11 cellular contexts compared by ENCODE assay signal in the genomic region with DNA sequence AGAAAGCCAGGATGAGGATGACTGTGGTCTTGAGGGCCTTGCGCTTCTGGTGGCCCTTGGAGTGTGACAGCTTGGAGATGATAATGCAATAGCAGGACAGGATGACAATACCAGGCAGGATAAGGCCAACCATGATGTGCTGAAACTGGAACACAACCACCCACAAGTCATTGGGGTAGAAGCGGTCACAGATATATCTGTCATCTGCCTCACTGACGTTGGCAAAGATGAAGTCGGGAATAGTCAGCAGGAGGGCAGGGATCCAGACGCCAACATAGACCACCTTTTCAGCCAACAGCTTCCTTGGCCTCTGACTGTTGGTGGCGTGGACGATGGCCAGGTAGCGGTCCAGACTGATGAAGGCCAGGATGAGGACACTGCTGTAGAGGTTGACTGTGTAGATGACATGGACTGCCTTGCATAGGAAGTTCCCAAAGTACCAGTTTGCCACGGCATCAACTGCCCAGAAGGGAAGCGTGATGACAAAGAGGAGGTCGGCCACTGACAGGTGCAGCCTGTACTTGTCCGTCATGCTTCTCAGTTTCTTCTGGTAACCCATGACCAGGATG. TPM values are rescaled to one million over a fixed set of nuclear protein-coding genes. Genes with fewer than 3 reads are reported as not detected.
DNase-seq lines count a peak whose midpoint lies in the region; ATAC-seq and TF ChIP-seq lines count a peak whose summit lies in the region.
"Had no signal": no experiment of that assay in that cellular context is flagged by ENCODE, and none has a peak within 500 bp of the region (broad histone marks: within the 10 kb centered on the region; RNA-seq: fewer than 3 reads in every experiment).

No MANE protein-coding gene starts in this region.

- peaks cover 76% of the 10 kb centered on the region for H3K27me3 ChIP-seq in left ventricle myocardium inferior (ENCODE audit: low read depth)
- H3K27me3 ChIP-seq in right atrium auricular region, result peaks cover 0 to 4% of the 10 kb centered on the region in 2 donors
- H3K27me3 ChIP-seq in upper lobe of right lung, result peaks cover 38% of the 10 kb centered on the region

- H3K4me1 Mint-ChIP-seq in activated CD4-positive, alpha-beta memory T cell treated with anti-CD3 and anti-CD28 coated beads for 36 hours (ENCODE audit: low read depth), result peaks cover 44% of the 10 kb centered on the region
- H3K4me1 Mint-ChIP-seq in memory B cell, result peaks cover 45% of the 10 kb centered on the region

- intact Hi-C loops in left ventricle myocardium inferior (cut with micrococcal nuclease), result loop anchor here (10.0 kb wide), 1 partner anchor 90 kb away; no protein-coding TSS in a partner anchor
- intact Hi-C loops in activated CD4-positive, alpha-beta memory T cell treated with anti-CD3 and anti-CD28 coated beads for 36 hours (cut with micrococcal nuclease), result loop anchor here (5.0 kb wide), 2 partner anchors 97 to 373 kb away; a partner anchor contains a TSS
- intact Hi-C loops in upper lobe of right lung (cut with DNase I), result no loop called here

- H3K4me1 ChIP-seq in left ventricle myocardium inferior, result peaks cover 41% of the 10 kb centered on the region
- H3K4me1 ChIP-seq in right atrium auricular region, result peaks cover 0 to 34% of the 10 kb centered on the region in 2 donors
- peaks cover 24% of the 10 kb centered on the region for H3K4me1 ChIP-seq in upper lobe of right lung

- peak overlapping the region; percentile 98 for H3K4me3 Mint-ChIP-seq in activated CD4-positive, alpha-beta memory T cell treated with anti-CD3 and anti-CD28 coated beads for 36 hours
- H3K4me3 Mint-ChIP-seq in memory B cell, result peak overlapping the region; percentile 95

- H3K4me3 ChIP-seq in left ventricle myocardium inferior (peak overlapping the region; percentile 72), right atrium auricular region (no peak overlapping the region), upper lobe of right lung (peak overlapping the region; percentile 62)

- peak overlapping the region; percentile 31 for H3K27ac ChIP-seq in left ventricle myocardium inferior (replicated peaks)
- no peak overlapping the region for H3K27ac ChIP-seq in right atrium auricular region
- no peak overlapping the region for H3K27ac ChIP-seq in upper lobe of right lung

- TF ChIP-seq CTCF in left ventricle myocardium inferior (IDR thresholded peaks at IDR 0.05; ENCODE audit: borderline replicate concordance) (no peak), right atrium auricular region (IDR thresholded peaks at IDR 0.05) (no peak), upper lobe of right lung (IDR thresholded peaks at IDR 0.05) (no peak), GM10248 (IDR thresholded peaks at IDR 0.05; ENCODE audit: control extremely low read depth, extremely low read depth, low read depth, missing control alignments) (no peak)

- H3K9me3 Mint-ChIP-seq in activated CD4-positive, alpha-beta memory T cell treated with anti-CD3 and anti-CD28 coated beads for 36 hours, result no peaks in the 10 kb centered on the region
- no peaks in the 10 kb centered on the region for H3K9me3 Mint-ChIP-seq in memory B cell

- CTCF ChIA-PET in activated CD4-positive, alpha-beta memory T cell treated with anti-CD3 and anti-CD28 coated beads for 36 hours (lab: Charles Lee), result no interaction called here
- CTCF ChIA-PET in GM10248 (lab: Yijun Ruan, JAX), result no interaction called here

- H3K27ac Mint-ChIP-seq in activated CD4-positive, alpha-beta memory T cell treated with anti-CD3 and anti-CD28 coated beads for 36 hours, result peak overlapping the region; percentile 3
- H3K27ac Mint-ChIP-seq in memory B cell, result peak overlapping the region; percentile 100

- no peaks in the 10 kb centered on the region for H3K36me3 ChIP-seq in left ventricle myocardium inferior
- H3K36me3 ChIP-seq in right atrium auricular region, result no peaks in the 10 kb centered on the region
- H3K36me3 ChIP-seq in upper lobe of right lung, result peaks cover 8% of the 10 kb centered on the region
- H3K36me3 ChIP-seq: BE2C had no signal

- ATAC-seq in memory B cell (ENCODE audit: low read depth) (no peak), upper lobe of right lung (no peak)

- DNase-seq in left ventricle myocardium inferior (no peak), right atrium auricular region (ENCODE audit: low spot score) (no peak), memory B cell (ENCODE audit: low spot score in 2 of 2) (no peak), upper lobe of right lung (no peak), GM10248 (ENCODE audit: extremely low spot score) (no peak), T-helper 9 cell (no peak), occipital lobe (lab: John Stamatoyannopoulos, UW) (no peak)
- DNase-seq in activated CD4-positive, alpha-beta memory T cell treated with anti-CD3 and anti-CD28 coated beads for 36 hours, result no peak
- DNase-seq: BE2C, NCI-H2081 had no signal

- POLR2A ChIA-PET in activated CD4-positive, alpha-beta memory T cell treated with anti-CD3 and anti-CD28 coated beads for 36 hours (lab: Charles Lee), result interaction anchor here (0.6 to 1.6 kb wide), 4 partner anchors 58 to 267 kb away, joined by 3 read pairs; no protein-coding TSS in a partner anchor
- POLR2A ChIA-PET in GM10248 (lab: Yijun Ruan, JAX), result no interaction called here

- peaks cover 52% of the 10 kb centered on the region for H3K36me3 Mint-ChIP-seq in activated CD4-positive, alpha-beta memory T cell treated with anti-CD3 and anti-CD28 coated beads for 36 hours
- peaks cover 33% of the 10 kb centered on the region for H3K36me3 Mint-ChIP-seq in memory B cell

- H3K9me3 ChIP-seq in left ventricle myocardium inferior (replicated peaks) (no peaks in the 10 kb centered on the region), right atrium auricular region (no peaks in the 10 kb centered on the region), upper lobe of right lung (no peaks in the 10 kb centered on the region)
- H3K9me3 ChIP-seq: BE2C, left lung had no signal

- peaks cover 2% of the 10 kb centered on the region for H3K27me3 Mint-ChIP-seq in activated CD4-positive, alpha-beta memory T cell treated with anti-CD3 and anti-CD28 coated beads for 36 hours
- no peaks in the 10 kb centered on the region for H3K27me3 Mint-ChIP-seq in memory B cell

RNA-seq across cellular contexts. Expression of a gene that starts 2.7 kb away (rescaled TPM):
- total RNA-seq in left ventricle myocardium inferior (3.2 TPM), right atrium auricular region (10 to 100 TPM; 11.9 to 12.4 TPM), upper lobe of right lung (45.2 TPM), occipital lobe (115 TPM)
- 100 to 1,000 TPM; 139 to 141 TPM for total RNA-seq in activated CD4-positive, alpha-beta memory T cell treated with anti-CD3 and anti-CD28 coated beads for 36 hours

Comparison
In these comparisons a context has a peak if more than half of its experiments do, and no peak if none do; other contexts are left out.
1. H3K4me3 ChIP-seq: peak in left ventricle myocardium inferior (single experiment) and upper lobe of right lung (single experiment); none in right atrium auricular region (0 of 2).